8 cellular contexts compared by ENCODE assay signal in genomic region chrX:40933132-40934078, GRCh38.
DNase-seq lines count a peak whose midpoint lies in the region; ATAC-seq and TF ChIP-seq lines count a peak whose summit lies in the region.

No MANE protein-coding gene starts in this region.

- CTCF ChIA-PET in AG04449 (lab: Yijun Ruan, JAX), result interaction anchor here (1.1 to 1.4 kb wide), 2 partner anchors 9 to 182 kb away, joined by 3 to 6 read pairs; no protein-coding TSS in a partner anchor

- H3K9me3 Mint-ChIP-seq in HFFc6, result no peaks in the 10 kb centered on the region
- peaks cover 7% of the 10 kb centered on the region for H3K9me3 Mint-ChIP-seq in T-helper 2 cell treated with Interferon-gamma antibody and Interleukin-4, amounts not matched to agents 5 μg/mL and 100 μg/mL, for 36 hours
- peaks cover 0 to 15% (median 7%) of the 10 kb centered on the region in 7 donors for H3K9me3 Mint-ChIP-seq in naive B cell

- peak overlapping the region; percentile 89 for H3K27ac Mint-ChIP-seq in HFFc6
- peak overlapping the region; percentile 88 for H3K27ac Mint-ChIP-seq in T-helper 2 cell treated with Interferon-gamma antibody and Interleukin-4, amounts not matched to agents 5 μg/mL and 100 μg/mL, for 36 hours
- H3K27ac Mint-ChIP-seq in naive B cell, result peak overlapping the region; percentile 1 to 91 (median 67)

- DNase-seq in AG04449 (ENCODE audit: low read depth, low spot score) (no peak), HFFc6 (peak; percentile 46), naive B cell (no peak)
- DNase-seq in T-helper 2 cell treated with Interferon-gamma antibody and Interleukin-4, amounts not matched to agents 5 μg/mL and 100 μg/mL, for 36 hours (ENCODE audit: low spot score), result peak; percentile 30

- peak overlapping the region; percentile 37 for H3K4me3 ChIP-seq in AG04449 (ENCODE audit: low read depth, low read length)
- peak overlapping the region; percentile 32 to 55 for H3K4me3 ChIP-seq in duodenal mucosa (ENCODE audit: low read depth in 1 of 2, low read length in 2 of 2)

- peak overlapping the region in 1 of 2 donors; percentile 25 for H3K9ac ChIP-seq in duodenal mucosa (ENCODE audit: low read depth in 1 of 2, low read length in 2 of 2)

- H3K36me3 ChIP-seq in duodenal mucosa (ENCODE audit: control insufficient read depth in 1 of 2, insufficient read depth in 2 of 2, low read length in 2 of 2), result no peaks in the 10 kb centered on the region

- H3K36me3 Mint-ChIP-seq in HFFc6 (ENCODE audit: low read depth), result no peaks in the 10 kb centered on the region; the same call in 1 of the 2 replicates
- H3K36me3 Mint-ChIP-seq in T-helper 2 cell treated with Interferon-gamma antibody and Interleukin-4, amounts not matched to agents 5 μg/mL and 100 μg/mL, for 36 hours (ENCODE audit: low read depth), result no peaks in the 10 kb centered on the region
- peaks cover 0 to 10% of the 10 kb centered on the region in 2 donors for H3K36me3 Mint-ChIP-seq in naive B cell

- H3K9me3 ChIP-seq in duodenal mucosa (ENCODE audit: control insufficient read depth in 1 of 2, low read length in 2 of 2), result no peaks in the 10 kb centered on the region

- ATAC-seq in naive B cell (ENCODE audit: low read depth in 2 of 2) (peak; percentile 35 to 37), HG03039 (IDR thresholded peaks at IDR 0.05; ENCODE audit: unreplicated experiment) (no peak), HG02885 (IDR thresholded peaks at IDR 0.05; ENCODE audit: poor library complexity, unreplicated experiment) (no peak), HG02759 (IDR thresholded peaks at IDR 0.05; ENCODE audit: unreplicated experiment) (no peak)

- H3K4me3 Mint-ChIP-seq in HFFc6 (peak overlapping the region; percentile 86), naive B cell (peak overlapping the region; percentile 63 to 88 (median 83))
- H3K4me3 Mint-ChIP-seq in T-helper 2 cell treated with Interferon-gamma antibody and Interleukin-4, amounts not matched to agents 5 μg/mL and 100 μg/mL, for 36 hours, result peak overlapping the region; percentile 65

- TF ChIP-seq CTCF in AG04449 (IDR thresholded peaks at IDR 0.05; ENCODE audit: insufficient read depth, low read length, missing control alignments), result no peak
- TF ChIP-seq CTCF in HFFc6 (IDR thresholded peaks at IDR 0.05), result peak; percentile 53; the same call in 1 of the 2 replicates

- H3K27ac ChIP-seq in duodenal mucosa (ENCODE audit: low read depth, low read length), result peak overlapping the region; percentile 42

- no peaks in the 10 kb centered on the region for H3K27me3 Mint-ChIP-seq in HFFc6 (ENCODE audit: insufficient read depth)
- no peaks in the 10 kb centered on the region for H3K27me3 Mint-ChIP-seq in T-helper 2 cell treated with Interferon-gamma antibody and Interleukin-4, amounts not matched to agents 5 μg/mL and 100 μg/mL, for 36 hours (ENCODE audit: low read depth)
- H3K27me3 Mint-ChIP-seq in naive B cell, result no peaks in the 10 kb centered on the region

- POLR2A ChIA-PET in AG04449 (lab: Yijun Ruan, JAX), result no interaction called here

- peaks cover 0 to 3% of the 10 kb centered on the region in 2 donors for H3K4me1 ChIP-seq in duodenal mucosa (ENCODE audit: control insufficient read depth in 1 of 2, insufficient read depth in 2 of 2, low read length in 2 of 2)

- H3K27me3 ChIP-seq in duodenal mucosa (ENCODE audit: control insufficient read depth in 1 of 2, insufficient read depth in 2 of 2, low read length in 2 of 2), result no peaks in the 10 kb centered on the region

- peaks cover 33% of the 10 kb centered on the region for H3K4me1 Mint-ChIP-seq in HFFc6 (ENCODE audit: low read depth)
- peaks cover 15% of the 10 kb centered on the region for H3K4me1 Mint-ChIP-seq in T-helper 2 cell treated with Interferon-gamma antibody and Interleukin-4, amounts not matched to agents 5 μg/mL and 100 μg/mL, for 36 hours (ENCODE audit: low read depth)
- H3K4me1 Mint-ChIP-seq in naive B cell, result peaks cover 12 to 16% (median 13%) of the 10 kb centered on the region in 3 donors

Comparison
In these comparisons a context has a peak if more than half of its experiments do, and no peak if none do; other contexts are left out.
1. DNase-seq: peak in HFFc6 (single experiment) and T-helper 2 cell treated with Interferon-gamma antibody and Interleukin-4, amounts not matched to agents 5 μg/mL and 100 μg/mL, for 36 hours (single experiment); none in AG04449 (single experiment) and naive B cell (single experiment).
2. ATAC-seq: peak in naive B cell (2 of 2); none in HG03039 (single experiment), HG02885 (single experiment) and HG02759 (single experiment).
3. Peak in every context shown above with its lines, with median percentiles within 50 percentile points of each other: H3K27ac Mint-ChIP-seq and H3K4me3 Mint-ChIP-seq.